8 cellular contexts compared by ENCODE assay signal in genomic region chr3:58463181-58463941, GRCh38. TPM values are rescaled to one million over a fixed set of nuclear protein-coding genes. Genes with fewer than 3 reads are reported as not detected.
DNase-seq lines count a peak whose midpoint lies in the region; ATAC-seq and TF ChIP-seq lines count a peak whose summit lies in the region.

No MANE protein-coding gene starts in this region.

- H3K27me3 ChIP-seq in A673 (replicated peaks; ENCODE audit: insufficient read depth, low read depth, low read length, poor library complexity) (no peaks in the 10 kb centered on the region), dorsolateral prefrontal cortex (no peaks in the 10 kb centered on the region)

- peak; percentile 74 for ATAC-seq in GM18499 (IDR thresholded peaks at IDR 0.05; ENCODE audit: insufficient read depth, unreplicated experiment)
- peak; percentile 82 for ATAC-seq in HG03097 (IDR thresholded peaks at IDR 0.05; ENCODE audit: low FRiP score, unreplicated experiment)

- POLR2A ChIA-PET in A673 (lab: Charles Lee; ENCODE audit: low non-redundant PET) = no interaction called here

- intact Hi-C loops in A673 (cut with micrococcal nuclease; ENCODE audit: unreplicated experiment) = no loop called here
- intact Hi-C loops in dorsolateral prefrontal cortex (cut with DNase I) = loop anchor here in 1 of 2 donors (2.0 kb wide), 1 partner anchor 71 kb away; no protein-coding TSS in a partner anchor

- TF ChIP-seq CTCF in A673 (conservative IDR thresholded peaks at IDR 0.05; ENCODE audit: low read depth, low read length) (peak; percentile 78), dorsolateral prefrontal cortex (IDR thresholded peaks at IDR 0.05 in 54 of 56, conservative IDR thresholded peaks at IDR 0.05 in 2 of 56; ENCODE audit: low read depth in 1 of 56, partially characterized antibody in 56 of 56) (peak; percentile 53 to 88 (median 77))

- CTCF ChIA-PET in A673 (lab: Charles Lee) = interaction anchor here (1.0 kb wide), 1 partner anchor 29 kb away, joined by 3 read pairs; the partner anchor contains the start of gene KCTD6

- no peaks in the 10 kb centered on the region for H3K9me3 ChIP-seq in A673 (ENCODE audit: low read depth, low read length, poor library complexity, severe bottlenecking)

- peaks cover 15% of the 10 kb centered on the region for H3K4me1 ChIP-seq in A673 (ENCODE audit: insufficient read depth, low read length, poor library complexity, severe bottlenecking)

- H3K4me3 ChIP-seq in A673 (ENCODE audit: low read depth, low read length, poor library complexity, severe bottlenecking) (peak overlapping the region; percentile 23), dorsolateral prefrontal cortex (peak overlapping the region in 47 of 59 donors; percentile 5 to 50 (median 28))

- BruUV-seq in A673 (replicated peaks; lab: Mats Ljungman, UMichigan) = no TSS peak

- DNase-seq in A673 (ENCODE audit: low spot score) = peak; percentile 76
- peak; percentile 78 for DNase-seq in NCI-H460 (ENCODE audit: extremely low read depth, low read depth)
- DNase-seq in activated CD4-positive, alpha-beta T cell treated with anti-CD3 and anti-CD28 coated beads, Interleukin-2, amount 50 U/mL, for 48 hours = peak; percentile 81 to 86
- DNase-seq in dorsolateral prefrontal cortex = peak; percentile 50 to 82 (median 72)
- peak; percentile 68 for DNase-seq in lung microvascular endothelial cell (ENCODE audit: low read depth in 2 of 2)
- peak; percentile 67 for DNase-seq in stimulated activated CD8-positive, alpha-beta memory T cell treated with anti-CD3 and anti-CD28 coated beads, Interleukin-12 subunit alpha, Interleukin-12 subunit beta, amount 100 ng/mL, for 1 hour (ENCODE audit: low read depth)

- no peaks in the 10 kb centered on the region for H3K36me3 ChIP-seq in A673 (ENCODE audit: insufficient read depth, low read length, poor library complexity, severe bottlenecking)

- H3K27ac ChIP-seq in A673 (ENCODE audit: low read depth, low read length, poor library complexity, severe bottlenecking) = no peak overlapping the region
- peak overlapping the region in 12 of 59 donors; percentile 6 to 68 (median 32) for H3K27ac ChIP-seq in dorsolateral prefrontal cortex

RNA-seq across cellular contexts. Expression of gene KCTD6, which starts 28.5 kb away (rescaled TPM):
- total RNA-seq in A673 (2021) = 14.2 and 14.3 TPM in 2 replicates
- 16.1 and 20.2 TPM in 2 replicates for total RNA-seq in NCI-H460 (2014; rRNA removed; shearing (Covaris generic))
- 17.2 and 19.7 TPM in 2 replicates for polyA plus RNA-seq in NCI-H460 (2014; cell fraction: nucleus; rRNA removed)
- total RNA-seq in dorsolateral prefrontal cortex = 10 to 100 TPM; 21.0 to 44.7 (median 30.4) TPM
- total RNA-seq in lung microvascular endothelial cell = 3.5 and 6.7 TPM in 2 replicates

RNA-seq across cellular contexts. Expression of gene PDHB, which starts 29.7 kb away (rescaled TPM):
- total RNA-seq in A673 (2021) = 56.0 and 58.8 TPM in 2 replicates
- total RNA-seq in NCI-H460 (2014; rRNA removed; shearing (Covaris generic)) = 64.1 and 73.9 TPM in 2 replicates
- 85.9 and 110 TPM in 2 replicates for polyA plus RNA-seq in NCI-H460 (2014; cell fraction: nucleus; rRNA removed)
- total RNA-seq in dorsolateral prefrontal cortex = 10 to 100 TPM; 33.2 to 82.3 (median 62.6) TPM
- total RNA-seq in lung microvascular endothelial cell = 56.4 and 59.3 TPM in 2 replicates
